Comparison of ENCODE assay signal across 1 cellular context in genomic region chr7:36389371-36390198, GRCh38.
TF ChIP-seq lines count a peak whose summit lies in the region.

Gene ANLN (plus strand): TSS chr7:36389862. CDS start chr7:36390027, 165 bp downstream.

TF ChIP-seq in HepG2, 621 proteins besides CTCF, POLR2A, EP300 and RAD21 (continued from another document and continues in another):
- TF ChIP-seq RNF219 (CRISPR knock-in tag; IDR thresholded peaks at IDR 0.05) (0 out of 2 replicates have a peak, but pooled peaks have one; percentile 85), SP4 (CRISPR knock-in tag; IDR thresholded peaks at IDR 0.05) (peak; percentile 70; the same call in 1 of the 2 replicates), ZNF660 (CRISPR knock-in tag; IDR thresholded peaks at IDR 0.05; ENCODE audit: borderline replicate concordance, low read depth) (no peak), SP140L (CRISPR knock-in tag; IDR thresholded peaks at IDR 0.05; ENCODE audit: borderline replicate concordance) (no peak), SKIL (CRISPR knock-in tag; IDR thresholded peaks at IDR 0.05; ENCODE audit: borderline replicate concordance) (peak; percentile 41; the same call in 1 of the 2 replicates), TBL1XR1 (IDR thresholded peaks at IDR 0.05; ENCODE audit: borderline replicate concordance, low read length, partially characterized antibody) (no peak), ZBTB3 (CRISPR knock-in tag; IDR thresholded peaks at IDR 0.05; ENCODE audit: borderline replicate concordance, low read depth) (peak; percentile 89; the same call in 1 of the 2 replicates), ZNF496 (CRISPR knock-in tag; IDR thresholded peaks at IDR 0.05; ENCODE audit: insufficient replicate concordance) (no peak), USF2 (IDR thresholded peaks at IDR 0.05; ENCODE audit: low read depth, low read length) (peak; percentile 84), USF2 (CRISPR knock-in tag; IDR thresholded peaks at IDR 0.05; ENCODE audit: borderline replicate concordance) (no peak; the same call in 1 of the 2 replicates), MBD4 (IDR thresholded peaks at IDR 0.05; ENCODE audit: borderline replicate concordance, low read length) (no peak), ARNT2 (CRISPR knock-in tag; IDR thresholded peaks at IDR 0.05; ENCODE audit: low read depth) (peak; percentile 85), TEAD2 (CRISPR knock-in tag; IDR thresholded peaks at IDR 0.05) (0 out of 2 replicates have a peak, but pooled peaks have one; percentile 9), ATF6 (CRISPR knock-in tag; conservative IDR thresholded peaks at IDR 0.05) (no peak), U2AF2 (IDR thresholded peaks at IDR 0.05; ENCODE audit: low read depth, low read length) (no peak), ZNF230 (CRISPR knock-in tag; IDR thresholded peaks at IDR 0.05) (peak; percentile 59; the same call in 1 of the 2 replicates), CCAR2 (optimal IDR thresholded peaks at IDR 0.05; ENCODE audit: low read depth, low read length) (no peak), PRMT3 (CRISPR knock-in tag; IDR thresholded peaks at IDR 0.05; ENCODE audit: borderline replicate concordance, low read depth) (no peak), BORCS8-MEF2B (CRISPR knock-in tag; IDR thresholded peaks at IDR 0.05) (peak; percentile 18; the same call in 1 of the 2 replicates), ZSCAN20 (CRISPR knock-in tag; IDR thresholded peaks at IDR 0.05; ENCODE audit: borderline replicate concordance) (no peak), JUN (CRISPR knock-in tag; IDR thresholded peaks at IDR 0.05) (0 out of 2 replicates have a peak, but pooled peaks have one; percentile 20), CHCHD3 (CRISPR knock-in tag; IDR thresholded peaks at IDR 0.05) (no peak), HMG20B (CRISPR knock-in tag; conservative IDR thresholded peaks at IDR 0.05) (peak; percentile 37; the same call in 1 of the 2 replicates), SMC3 (IDR thresholded peaks at IDR 0.05; ENCODE audit: low read length) (peak; percentile 12; the same call in 1 of the 2 replicates), ZNF362 (CRISPR knock-in tag; IDR thresholded peaks at IDR 0.05; ENCODE audit: borderline replicate concordance) (peak; percentile 74; the same call in 1 of the 2 replicates), SOX13 (IDR thresholded peaks at IDR 0.05) (no peak), SOX13 (CRISPR knock-in tag; conservative IDR thresholded peaks at IDR 0.05 in 1 of 2, IDR thresholded peaks at IDR 0.05 in 1 of 2) (peak in 1 of 2 experiments; percentile 50; a peak in 1 of 4 replicates), SMARCC2 (IDR thresholded peaks at IDR 0.05) (no peak), FOXO1 (CRISPR knock-in tag; IDR thresholded peaks at IDR 0.05) (no peak), RARG (CRISPR knock-in tag; IDR thresholded peaks at IDR 0.05; ENCODE audit: low read depth) (no peak), ZFP82 (CRISPR knock-in tag; IDR thresholded peaks at IDR 0.05; ENCODE audit: borderline replicate concordance) (no peak; the same call in 1 of the 2 replicates)
- TF ChIP-seq, protein P1, sequence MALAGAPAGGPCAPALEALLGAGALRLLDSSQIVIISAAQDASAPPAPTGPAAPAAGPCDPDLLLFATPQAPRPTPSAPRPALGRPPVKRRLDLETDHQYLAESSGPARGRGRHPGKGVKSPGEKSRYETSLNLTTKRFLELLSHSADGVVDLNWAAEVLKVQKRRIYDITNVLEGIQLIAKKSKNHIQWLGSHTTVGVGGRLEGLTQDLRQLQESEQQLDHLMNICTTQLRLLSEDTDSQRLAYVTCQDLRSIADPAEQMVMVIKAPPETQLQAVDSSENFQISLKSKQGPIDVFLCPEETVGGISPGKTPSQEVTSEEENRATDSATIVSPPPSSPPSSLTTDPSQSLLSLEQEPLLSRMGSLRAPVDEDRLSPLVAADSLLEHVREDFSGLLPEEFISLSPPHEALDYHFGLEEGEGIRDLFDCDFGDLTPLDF (CRISPR knock-in tag; IDR thresholded peaks at IDR 0.05) = peak; percentile 95
- TF ChIP-seq, protein P2, sequence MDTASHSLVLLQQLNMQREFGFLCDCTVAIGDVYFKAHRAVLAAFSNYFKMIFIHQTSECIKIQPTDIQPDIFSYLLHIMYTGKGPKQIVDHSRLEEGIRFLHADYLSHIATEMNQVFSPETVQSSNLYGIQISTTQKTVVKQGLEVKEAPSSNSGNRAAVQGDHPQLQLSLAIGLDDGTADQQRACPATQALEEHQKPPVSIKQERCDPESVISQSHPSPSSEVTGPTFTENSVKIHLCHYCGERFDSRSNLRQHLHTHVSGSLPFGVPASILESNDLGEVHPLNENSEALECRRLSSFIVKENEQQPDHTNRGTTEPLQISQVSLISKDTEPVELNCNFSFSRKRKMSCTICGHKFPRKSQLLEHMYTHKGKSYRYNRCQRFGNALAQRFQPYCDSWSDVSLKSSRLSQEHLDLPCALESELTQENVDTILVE (CRISPR knock-in tag; IDR thresholded peaks at IDR 0.05) = no peak
- TF ChIP-seq, protein P3, sequence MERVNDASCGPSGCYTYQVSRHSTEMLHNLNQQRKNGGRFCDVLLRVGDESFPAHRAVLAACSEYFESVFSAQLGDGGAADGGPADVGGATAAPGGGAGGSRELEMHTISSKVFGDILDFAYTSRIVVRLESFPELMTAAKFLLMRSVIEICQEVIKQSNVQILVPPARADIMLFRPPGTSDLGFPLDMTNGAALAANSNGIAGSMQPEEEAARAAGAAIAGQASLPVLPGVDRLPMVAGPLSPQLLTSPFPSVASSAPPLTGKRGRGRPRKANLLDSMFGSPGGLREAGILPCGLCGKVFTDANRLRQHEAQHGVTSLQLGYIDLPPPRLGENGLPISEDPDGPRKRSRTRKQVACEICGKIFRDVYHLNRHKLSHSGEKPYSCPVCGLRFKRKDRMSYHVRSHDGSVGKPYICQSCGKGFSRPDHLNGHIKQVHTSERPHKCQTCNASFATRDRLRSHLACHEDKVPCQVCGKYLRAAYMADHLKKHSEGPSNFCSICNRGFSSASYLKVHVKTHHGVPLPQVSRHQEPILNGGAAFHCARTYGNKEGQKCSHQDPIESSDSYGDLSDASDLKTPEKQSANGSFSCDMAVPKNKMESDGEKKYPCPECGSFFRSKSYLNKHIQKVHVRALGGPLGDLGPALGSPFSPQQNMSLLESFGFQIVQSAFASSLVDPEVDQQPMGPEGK (CRISPR knock-in tag; IDR thresholded peaks at IDR 0.05) = peak; percentile 73; the same call in 1 of the 2 replicates
- TF ChIP-seq, protein P4, sequence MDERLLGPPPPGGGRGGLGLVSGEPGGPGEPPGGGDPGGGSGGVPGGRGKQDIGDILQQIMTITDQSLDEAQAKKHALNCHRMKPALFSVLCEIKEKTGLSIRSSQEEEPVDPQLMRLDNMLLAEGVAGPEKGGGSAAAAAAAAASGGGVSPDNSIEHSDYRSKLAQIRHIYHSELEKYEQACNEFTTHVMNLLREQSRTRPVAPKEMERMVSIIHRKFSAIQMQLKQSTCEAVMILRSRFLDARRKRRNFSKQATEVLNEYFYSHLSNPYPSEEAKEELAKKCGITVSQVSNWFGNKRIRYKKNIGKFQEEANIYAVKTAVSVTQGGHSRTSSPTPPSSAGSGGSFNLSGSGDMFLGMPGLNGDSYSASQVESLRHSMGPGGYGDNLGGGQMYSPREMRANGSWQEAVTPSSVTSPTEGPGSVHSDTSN (CRISPR knock-in tag; IDR thresholded peaks at IDR 0.05) = no peak
